ENCODE assay signal across 1 cellular context in the genomic region with DNA sequence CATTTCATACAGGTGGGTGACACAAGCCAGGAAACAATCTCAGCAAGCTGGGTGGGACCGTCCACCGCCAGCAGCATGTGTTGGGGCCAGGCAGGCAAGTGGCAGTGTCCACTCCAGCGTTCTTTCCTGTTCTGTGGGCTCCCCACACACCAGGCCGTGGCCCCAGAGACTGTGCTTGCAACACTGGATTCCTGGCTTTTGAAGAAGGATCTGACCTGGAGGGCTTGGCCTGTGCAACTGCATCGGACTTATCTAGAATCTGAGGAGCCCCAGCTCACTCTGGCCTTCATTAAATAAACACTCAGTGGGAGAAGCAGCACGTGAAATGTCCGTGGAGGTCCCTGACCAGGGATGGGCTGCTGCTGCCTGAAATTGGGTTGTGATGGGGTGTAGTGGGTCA.
TF ChIP-seq lines count a peak whose summit lies in the region.

No MANE protein-coding gene starts in this region.

TF ChIP-seq in GM23338, 12 proteins besides CTCF, POLR2A, EP300 and RAD21 (continued from another document):
- TF ChIP-seq, protein P1, sequence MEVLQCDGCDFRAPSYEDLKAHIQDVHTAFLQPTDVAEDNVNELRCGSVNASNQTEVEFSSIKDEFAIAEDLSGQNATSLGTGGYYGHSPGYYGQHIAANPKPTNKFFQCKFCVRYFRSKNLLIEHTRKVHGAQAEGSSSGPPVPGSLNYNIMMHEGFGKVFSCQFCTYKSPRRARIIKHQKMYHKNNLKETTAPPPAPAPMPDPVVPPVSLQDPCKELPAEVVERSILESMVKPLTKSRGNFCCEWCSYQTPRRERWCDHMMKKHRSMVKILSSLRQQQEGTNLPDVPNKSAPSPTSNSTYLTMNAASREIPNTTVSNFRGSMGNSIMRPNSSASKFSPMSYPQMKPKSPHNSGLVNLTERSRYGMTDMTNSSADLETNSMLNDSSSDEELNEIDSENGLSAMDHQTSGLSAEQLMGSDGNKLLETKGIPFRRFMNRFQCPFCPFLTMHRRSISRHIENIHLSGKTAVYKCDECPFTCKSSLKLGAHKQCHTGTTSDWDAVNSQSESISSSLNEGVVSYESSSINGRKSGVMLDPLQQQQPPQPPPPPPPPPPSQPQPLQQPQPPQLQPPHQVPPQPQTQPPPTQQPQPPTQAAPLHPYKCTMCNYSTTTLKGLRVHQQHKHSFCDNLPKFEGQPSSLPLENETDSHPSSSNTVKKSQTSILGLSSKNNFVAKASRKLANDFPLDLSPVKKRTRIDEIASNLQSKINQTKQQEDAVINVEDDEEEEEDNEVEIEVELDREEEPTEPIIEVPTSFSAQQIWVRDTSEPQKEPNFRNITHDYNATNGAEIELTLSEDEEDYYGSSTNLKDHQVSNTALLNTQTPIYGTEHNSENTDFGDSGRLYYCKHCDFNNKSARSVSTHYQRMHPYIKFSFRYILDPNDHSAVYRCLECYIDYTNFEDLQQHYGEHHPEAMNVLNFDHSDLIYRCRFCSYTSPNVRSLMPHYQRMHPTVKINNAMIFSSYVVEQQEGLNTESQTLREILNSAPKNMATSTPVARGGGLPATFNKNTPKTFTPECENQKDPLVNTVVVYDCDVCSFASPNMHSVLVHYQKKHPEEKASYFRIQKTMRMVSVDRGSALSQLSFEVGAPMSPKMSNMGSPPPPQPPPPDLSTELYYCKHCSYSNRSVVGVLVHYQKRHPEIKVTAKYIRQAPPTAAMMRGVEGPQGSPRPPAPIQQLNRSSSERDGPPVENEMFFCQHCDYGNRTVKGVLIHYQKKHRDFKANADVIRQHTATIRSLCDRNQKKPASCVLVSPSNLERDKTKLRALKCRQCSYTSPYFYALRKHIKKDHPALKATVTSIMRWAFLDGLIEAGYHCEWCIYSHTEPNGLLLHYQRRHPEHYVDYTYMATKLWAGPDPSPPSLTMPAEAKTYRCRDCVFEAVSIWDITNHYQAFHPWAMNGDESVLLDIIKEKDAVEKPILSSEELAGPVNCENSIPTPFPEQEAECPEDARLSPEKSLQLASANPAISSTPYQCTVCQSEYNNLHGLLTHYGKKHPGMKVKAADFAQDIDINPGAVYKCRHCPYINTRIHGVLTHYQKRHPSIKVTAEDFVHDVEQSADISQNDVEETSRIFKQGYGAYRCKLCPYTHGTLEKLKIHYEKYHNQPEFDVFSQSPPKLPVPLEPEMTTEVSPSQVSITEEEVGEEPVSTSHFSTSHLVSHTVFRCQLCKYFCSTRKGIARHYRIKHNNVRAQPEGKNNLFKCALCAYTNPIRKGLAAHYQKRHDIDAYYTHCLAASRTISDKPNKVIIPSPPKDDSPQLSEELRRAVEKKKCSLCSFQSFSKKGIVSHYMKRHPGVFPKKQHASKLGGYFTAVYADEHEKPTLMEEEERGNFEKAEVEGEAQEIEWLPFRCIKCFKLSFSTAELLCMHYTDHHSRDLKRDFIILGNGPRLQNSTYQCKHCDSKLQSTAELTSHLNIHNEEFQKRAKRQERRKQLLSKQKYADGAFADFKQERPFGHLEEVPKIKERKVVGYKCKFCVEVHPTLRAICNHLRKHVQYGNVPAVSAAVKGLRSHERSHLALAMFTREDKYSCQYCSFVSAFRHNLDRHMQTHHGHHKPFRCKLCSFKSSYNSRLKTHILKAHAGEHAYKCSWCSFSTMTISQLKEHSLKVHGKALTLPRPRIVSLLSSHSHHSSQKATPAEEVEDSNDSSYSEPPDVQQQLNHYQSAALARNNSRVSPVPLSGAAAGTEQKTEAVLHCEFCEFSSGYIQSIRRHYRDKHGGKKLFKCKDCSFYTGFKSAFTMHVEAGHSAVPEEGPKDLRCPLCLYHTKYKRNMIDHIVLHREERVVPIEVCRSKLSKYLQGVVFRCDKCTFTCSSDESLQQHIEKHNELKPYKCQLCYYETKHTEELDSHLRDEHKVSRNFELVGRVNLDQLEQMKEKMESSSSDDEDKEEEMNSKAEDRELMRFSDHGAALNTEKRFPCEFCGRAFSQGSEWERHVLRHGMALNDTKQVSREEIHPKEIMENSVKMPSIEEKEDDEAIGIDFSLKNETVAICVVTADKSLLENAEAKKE (CRISPR knock-in tag; IDR thresholded peaks at IDR 0.05): no peak
- no peak for TF ChIP-seq EZH2 (IDR thresholded peaks at IDR 0.05; ENCODE audit: low read depth, unreplicated experiment)
- TF ChIP-seq NANOG (IDR thresholded peaks at IDR 0.05; ENCODE audit: borderline replicate concordance): no peak
- TF ChIP-seq CREB1 (CRISPR knock-in tag; IDR thresholded peaks at IDR 0.05; ENCODE audit: low read depth): no peak
- TF ChIP-seq ETS1 (IDR thresholded peaks at IDR 0.05): no peak
- no peak for TF ChIP-seq REST (IDR thresholded peaks at IDR 0.05; ENCODE audit: unreplicated experiment)
- TF ChIP-seq ZNF331 (CRISPR knock-in tag; IDR thresholded peaks at IDR 0.05; ENCODE audit: low read depth): no peak
- no peak for TF ChIP-seq ZNF114 (CRISPR knock-in tag; IDR thresholded peaks at IDR 0.05)
- TF ChIP-seq JUNB (IDR thresholded peaks at IDR 0.05; ENCODE audit: unreplicated experiment): no peak
- no peak for TF ChIP-seq STAT1 (IDR thresholded peaks at IDR 0.05; ENCODE audit: unreplicated experiment)
